Comparison of ENCODE assay signal across 8 cellular contexts in genomic region chr1:236605030-236605806, GRCh38. TPM values are rescaled to one million over a fixed set of nuclear protein-coding genes. Genes with fewer than 3 reads are reported as not detected.
DNase-seq lines count a peak whose midpoint lies in the region; ATAC-seq and TF ChIP-seq lines count a peak whose summit lies in the region.

No MANE protein-coding gene starts in this region.

- intact Hi-C loops in left ventricle myocardium superior (cut with micrococcal nuclease) = no loop called here

- H3K36me3 ChIP-seq in HAP-1 (replicated peaks) = peaks cover 16% of the 10 kb centered on the region
- peaks cover 0 to 9% (median 4%) of the 10 kb centered on the region in 3 donors for H3K36me3 ChIP-seq in skeletal muscle tissue (ENCODE audit: control insufficient read depth in 3 of 3, insufficient read depth in 3 of 3, low read length in 3 of 3)

- H3K9me3 ChIP-seq in HAP-1 (no peaks in the 10 kb centered on the region), skeletal muscle tissue (ENCODE audit: control insufficient read depth in 3 of 3, low read length in 3 of 3) (no peaks in the 10 kb centered on the region)

- DNase-seq in HAP-1 (ENCODE audit: low spot score in 2 of 2) = no peak
- peak; percentile 36 for DNase-seq in left ventricle myocardium superior
- no peak for DNase-seq in central memory CD4-positive, alpha-beta T cell
- no peak for DNase-seq in stimulated activated CD4-positive, alpha-beta T cell treated with anti-CD3 and anti-CD28 coated beads, Interleukin-4, amount 100 ng/mL, for 24 hours
- no peak for DNase-seq in NCI-H1048 (lab: John Stamatoyannopoulos, UW)

- H3K4me3 ChIP-seq in HAP-1 (peak overlapping the region; percentile 84), WI38 (ENCODE audit: low read depth, low read length) (peak overlapping the region; percentile 94), skeletal muscle tissue (ENCODE audit: low read length in 3 of 3) (peak overlapping the region; percentile 93 to 98 (median 95))

- peak overlapping the region; percentile 91 for H3K27ac ChIP-seq in skeletal muscle tissue (ENCODE audit: low read depth, low read length)

- in situ Hi-C loops in HAP-1 (cut with MboI; ENCODE audit: low sequenced_read_pairs) = loop anchor here (25.0 kb wide), 2 partner anchors 257 to 957 kb away; no protein-coding TSS in a partner anchor

- H3K9ac ChIP-seq in skeletal muscle tissue (ENCODE audit: low read depth in 1 of 3, low read length in 3 of 3) = peak overlapping the region; percentile 82 to 98 (median 88)

- ATAC-seq in left ventricle myocardium superior (no peak), HG03521 (IDR thresholded peaks at IDR 0.05; ENCODE audit: unreplicated experiment) (no peak)

- H3K27me3 ChIP-seq in HAP-1 (ENCODE audit: low read depth) (no peaks in the 10 kb centered on the region), skeletal muscle tissue (ENCODE audit: control insufficient read depth in 3 of 3, insufficient read depth in 3 of 3, low read length in 3 of 3) (no peaks in the 10 kb centered on the region)

- no peak for TF ChIP-seq CTCF in WI38 (IDR thresholded peaks at IDR 0.05; ENCODE audit: low read depth, low read length)

- H3K4me1 ChIP-seq in HAP-1 = peaks cover 9% of the 10 kb centered on the region
- peaks cover 7 to 21% (median 17%) of the 10 kb centered on the region in 3 donors for H3K4me1 ChIP-seq in skeletal muscle tissue (ENCODE audit: control insufficient read depth in 3 of 3, insufficient read depth in 3 of 3, low read length in 3 of 3)

RNA-seq across cellular contexts. Expression of gene HEATR1, which starts 0.9 kb away (rescaled TPM):
- 11.3 TPM for total RNA-seq in left ventricle myocardium superior
- total RNA-seq in skeletal muscle tissue = 34.4 TPM
